22 cellular contexts compared by ENCODE assay signal in genomic region chr2:7646024-7646423, GRCh38.
"Had no signal": no experiment of that assay in that cellular context is flagged by ENCODE, and none has a peak within 500 bp of the region (broad histone marks: within the 10 kb centered on the region; RNA-seq: fewer than 3 reads in every experiment).

No MANE protein-coding gene starts in this region.

- H3K9me3 ChIP-seq: colonic mucosa, gastrocnemius medialis, lower lobe of right lung had no signal

- H3K36me3 ChIP-seq: colonic mucosa, esophagus squamous epithelium, gastrocnemius medialis, heart right ventricle, left lung, lower lobe of right lung had no signal

- H3K27ac ChIP-seq: colonic mucosa, epithelial cell of prostate, esophagus squamous epithelium, gastrocnemius medialis, heart right ventricle, left lung, lower lobe of right lung had no signal

- H3K4me3 ChIP-seq: colonic mucosa, esophagus squamous epithelium, gastrocnemius medialis, heart right ventricle, left lung, lower lobe of right lung had no signal

- ATAC-seq: effector memory CD8-positive, alpha-beta T cell; esophagus mucosa; gastrocnemius medialis; heart right ventricle; left lung; left ventricle myocardium superior; lower lobe of right lung had no signal

- H3K27me3 ChIP-seq: colonic mucosa, esophagus squamous epithelium, gastrocnemius medialis, heart right ventricle, left lung had no signal

- H3K4me1 ChIP-seq: colonic mucosa, esophagus squamous epithelium, gastrocnemius medialis, heart right ventricle, left lung, lower lobe of right lung had no signal

- DNase-seq: colonic mucosa; cortex of kidney; effector CD8-positive, alpha-beta T cell; effector memory CD8-positive, alpha-beta T cell; endodermal cell; erythroblast; esophagus squamous epithelium; foreskin fibroblast; foreskin melanocyte; gastrocnemius medialis; glutamatergic neuron; head of caudate nucleus; heart right ventricle; hippocampal formation; left cardiac atrium; left lung; left ventricle myocardium superior; lower lobe of right lung; mesendoderm; midbrain had no signal
